Comparison of ENCODE assay signal across 26 cellular contexts in the genomic region with DNA sequence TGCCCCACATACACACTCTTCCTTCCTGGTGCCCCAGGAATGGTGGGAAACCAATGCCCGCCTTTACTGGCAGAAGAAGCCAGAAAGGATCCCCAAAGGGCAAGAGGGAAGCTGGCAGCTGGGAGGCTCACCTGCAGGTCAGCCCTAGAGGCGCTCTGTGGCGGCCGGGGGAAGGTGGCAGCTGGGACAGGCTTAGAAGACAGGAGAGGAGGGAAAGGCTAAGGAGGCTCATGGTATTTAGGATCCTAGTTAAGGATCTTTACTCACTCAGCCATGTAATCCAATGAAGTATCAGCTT. TPM values are rescaled to one million over a fixed set of nuclear protein-coding genes. Genes with fewer than 3 reads are reported as not detected.
DNase-seq lines count a peak whose midpoint lies in the region; ATAC-seq and TF ChIP-seq lines count a peak whose summit lies in the region.
"Had no signal": no experiment of that assay in that cellular context is flagged by ENCODE, and none has a peak within 500 bp of the region (broad histone marks: within the 10 kb centered on the region; RNA-seq: fewer than 3 reads in every experiment).

No MANE protein-coding gene starts in this region.

- H3K9ac ChIP-seq in BLaER1, result no peak overlapping the region
- H3K9ac ChIP-seq in colonic mucosa (ENCODE audit: low read depth in 2 of 2, low read length in 2 of 2), result no peak overlapping the region

- no peaks in the 10 kb centered on the region for H3K36me3 ChIP-seq in BLaER1
- H3K36me3 ChIP-seq in GM23338 (ENCODE audit: insufficient read depth), result no peaks in the 10 kb centered on the region
- no peaks in the 10 kb centered on the region for H3K36me3 ChIP-seq in colonic mucosa
- H3K36me3 ChIP-seq: neutrophil had no signal

- TF ChIP-seq CTCF in GM23338 (conservative IDR thresholded peaks at IDR 0.05; ENCODE audit: low read depth in 2 of 2) (no peak), colonic mucosa (IDR thresholded peaks at IDR 0.05) (no peak)

- no peaks in the 10 kb centered on the region for H3K79me2 ChIP-seq in GM23338 (replicated peaks; ENCODE audit: insufficient read depth)

- H3K27ac Mint-ChIP-seq in GM23338, result no peak overlapping the region
- H3K27ac Mint-ChIP-seq: activated naive CD4-positive, alpha-beta T cell treated with anti-CD3 and anti-CD28 coated beads, Interleukin-2, amount 50 U/mL, for 72 hours; activated T-helper 2 cell treated with anti-CD3 and anti-CD28 coated beads, Interferon-gamma antibody, Interleukin-2, Interleukin-4, amounts not matched to agents 10 μg/mL and 5 μg/mL and 100 μg/mL, durations not matched to agents 14 hours and 24 hours and 36 hours; stimulated activated naive CD8-positive, alpha-beta T cell treated with anti-CD3 and anti-CD28 coated beads, Interleukin-15, amount 100 ng/mL, for 72 hours had no signal

- H3K9me3 ChIP-seq in BLaER1, result no peaks in the 10 kb centered on the region
- H3K9me3 ChIP-seq in colonic mucosa, result no peaks in the 10 kb centered on the region
- H3K9me3 ChIP-seq: neutrophil had no signal

- H3K27me3 Mint-ChIP-seq in GM23338 (ENCODE audit: insufficient read depth, low read depth, poor library complexity), result peaks cover 7% of the 10 kb centered on the region
- H3K27me3 Mint-ChIP-seq: stimulated activated naive CD8-positive, alpha-beta T cell treated with anti-CD3 and anti-CD28 coated beads, Interleukin-15, amount 100 ng/mL, for 72 hours had no signal

- H3K36me3 Mint-ChIP-seq in GM23338 (ENCODE audit: low read depth), result no peaks in the 10 kb centered on the region; the same call in 2 of the 3 replicates
- H3K36me3 Mint-ChIP-seq: activated naive CD4-positive, alpha-beta T cell treated with anti-CD3 and anti-CD28 coated beads, Interleukin-2, amount 50 U/mL, for 72 hours had no signal

- no peak overlapping the region for H3K4me3 ChIP-seq in BLaER1
- no peak overlapping the region for H3K4me3 ChIP-seq in GM23338
- H3K4me3 ChIP-seq in colonic mucosa, result no peak overlapping the region
- H3K4me3 ChIP-seq: coronary artery, SK-N-MC had no signal

- H3K27me3 ChIP-seq in BLaER1 (no peaks in the 10 kb centered on the region), GM23338 (ENCODE audit: insufficient read depth) (no peaks in the 10 kb centered on the region), colonic mucosa (no peaks in the 10 kb centered on the region)
- H3K27me3 ChIP-seq: neutrophil had no signal

- ATAC-seq in GM23338 (peak; percentile 6; the same call in 1 of the 3 replicates), GM19395 (IDR thresholded peaks at IDR 0.05; ENCODE audit: unreplicated experiment) (no peak)
- ATAC-seq: activated CD4-positive, CD25-positive, alpha-beta regulatory T cell treated with anti-CD3 and anti-CD28 coated beads, Interleukin-2, amount 50 U/mL, for 24 hours; activated naive CD4-positive, alpha-beta T cell treated with anti-CD3 and anti-CD28 coated beads, Interleukin-2, amount 50 U/mL, for 72 hours; left lobe of liver; PC-3; stimulated activated naive CD8-positive, alpha-beta T cell treated with anti-CD3 and anti-CD28 coated beads, Interleukin-15, amount 100 ng/mL, for 72 hours had no signal

- H3F3A ChIP-seq in GM23338 (replicated peaks; ENCODE audit: low read depth), result no peaks in the 10 kb centered on the region

- no peaks in the 10 kb centered on the region for H4K20me1 ChIP-seq in BLaER1
- no peaks in the 10 kb centered on the region for H4K20me1 ChIP-seq in GM23338 (replicated peaks; ENCODE audit: insufficient read depth)

- peaks cover 21% of the 10 kb centered on the region for H3K4me1 Mint-ChIP-seq in GM23338
- H3K4me1 Mint-ChIP-seq: stimulated activated naive CD8-positive, alpha-beta T cell treated with anti-CD3 and anti-CD28 coated beads, Interleukin-15, amount 100 ng/mL, for 72 hours had no signal

- H2AFZ ChIP-seq in GM23338, result no peak overlapping the region

- no peak overlapping the region for H3K4me3 Mint-ChIP-seq in GM23338
- H3K4me3 Mint-ChIP-seq: stimulated activated naive CD8-positive, alpha-beta T cell treated with anti-CD3 and anti-CD28 coated beads, Interleukin-15, amount 100 ng/mL, for 72 hours had no signal

- H3K27ac ChIP-seq in BLaER1 (no peak overlapping the region), GM23338 (ENCODE audit: low read depth) (no peak overlapping the region), colonic mucosa (no peak overlapping the region)
- H3K27ac ChIP-seq: coronary artery, epithelial cell of prostate, neutrophil, SK-N-MC had no signal

- H3K4me1 ChIP-seq in BLaER1 (peaks cover 16% of the 10 kb centered on the region), GM23338 (ENCODE audit: insufficient read depth) (peaks cover 7% of the 10 kb centered on the region; the same call in 1 of the 2 replicates), colonic mucosa (peaks cover 7% of the 10 kb centered on the region)

- DNase-seq in GM23338 (ENCODE audit: low spot score), result no peak
- peak; percentile 17 for DNase-seq in colonic mucosa
- peak; percentile 56 for DNase-seq in posterior vena cava (ENCODE audit: low spot score)
- no peak for DNase-seq in UCSD-AML1 (lab: John Stamatoyannopoulos, UW; ENCODE audit: unreplicated experiment)
- DNase-seq in effector CD4-positive, alpha-beta T cell, result no peak
- DNase-seq: C1 segment of cervical spinal cord; COR-L47; effector memory CD4-positive, alpha-beta T cell; NCI-H1092; NCI-H524 treated with DMSO at 0.1 percent for 48 hours; PC-3 had no signal

- H3K4me2 ChIP-seq in BLaER1 (peak overlapping the region; percentile 39), GM23338 (no peak overlapping the region)

- intact Hi-C loops in colonic mucosa (cut with DNase I), result no loop called here
- intact Hi-C loops in posterior vena cava (cut with DNase I), result no loop called here

- H3K9me3 Mint-ChIP-seq in GM23338, result no peaks in the 10 kb centered on the region
- H3K9me3 Mint-ChIP-seq: activated naive CD4-positive, alpha-beta T cell treated with anti-CD3 and anti-CD28 coated beads, Interleukin-2, amount 50 U/mL, for 72 hours; activated T-helper 2 cell treated with anti-CD3 and anti-CD28 coated beads, Interferon-gamma antibody, Interleukin-2, Interleukin-4, amounts not matched to agents 10 μg/mL and 5 μg/mL and 100 μg/mL, durations not matched to agents 14 hours and 24 hours and 36 hours; stimulated activated naive CD8-positive, alpha-beta T cell treated with anti-CD3 and anti-CD28 coated beads, Interleukin-15, amount 100 ng/mL, for 72 hours had no signal

- H3K9me2 ChIP-seq in GM23338 (ENCODE audit: insufficient read depth), result no peaks in the 10 kb centered on the region; the same call in 1 of the 2 replicates

TF ChIP-seq in GM23338, 12 proteins besides CTCF, POLR2A, EP300 and RAD21:
- TF ChIP-seq JUNB (IDR thresholded peaks at IDR 0.05; ENCODE audit: unreplicated experiment) (no peak), EZH2 (IDR thresholded peaks at IDR 0.05; ENCODE audit: low read depth, unreplicated experiment) (no peak), EZH2phosphoT487 (IDR thresholded peaks at IDR 0.05; ENCODE audit: unreplicated experiment) (no peak), CREB1 (CRISPR knock-in tag; IDR thresholded peaks at IDR 0.05; ENCODE audit: low read depth) (no peak)
- TF ChIP-seq, protein P1, sequence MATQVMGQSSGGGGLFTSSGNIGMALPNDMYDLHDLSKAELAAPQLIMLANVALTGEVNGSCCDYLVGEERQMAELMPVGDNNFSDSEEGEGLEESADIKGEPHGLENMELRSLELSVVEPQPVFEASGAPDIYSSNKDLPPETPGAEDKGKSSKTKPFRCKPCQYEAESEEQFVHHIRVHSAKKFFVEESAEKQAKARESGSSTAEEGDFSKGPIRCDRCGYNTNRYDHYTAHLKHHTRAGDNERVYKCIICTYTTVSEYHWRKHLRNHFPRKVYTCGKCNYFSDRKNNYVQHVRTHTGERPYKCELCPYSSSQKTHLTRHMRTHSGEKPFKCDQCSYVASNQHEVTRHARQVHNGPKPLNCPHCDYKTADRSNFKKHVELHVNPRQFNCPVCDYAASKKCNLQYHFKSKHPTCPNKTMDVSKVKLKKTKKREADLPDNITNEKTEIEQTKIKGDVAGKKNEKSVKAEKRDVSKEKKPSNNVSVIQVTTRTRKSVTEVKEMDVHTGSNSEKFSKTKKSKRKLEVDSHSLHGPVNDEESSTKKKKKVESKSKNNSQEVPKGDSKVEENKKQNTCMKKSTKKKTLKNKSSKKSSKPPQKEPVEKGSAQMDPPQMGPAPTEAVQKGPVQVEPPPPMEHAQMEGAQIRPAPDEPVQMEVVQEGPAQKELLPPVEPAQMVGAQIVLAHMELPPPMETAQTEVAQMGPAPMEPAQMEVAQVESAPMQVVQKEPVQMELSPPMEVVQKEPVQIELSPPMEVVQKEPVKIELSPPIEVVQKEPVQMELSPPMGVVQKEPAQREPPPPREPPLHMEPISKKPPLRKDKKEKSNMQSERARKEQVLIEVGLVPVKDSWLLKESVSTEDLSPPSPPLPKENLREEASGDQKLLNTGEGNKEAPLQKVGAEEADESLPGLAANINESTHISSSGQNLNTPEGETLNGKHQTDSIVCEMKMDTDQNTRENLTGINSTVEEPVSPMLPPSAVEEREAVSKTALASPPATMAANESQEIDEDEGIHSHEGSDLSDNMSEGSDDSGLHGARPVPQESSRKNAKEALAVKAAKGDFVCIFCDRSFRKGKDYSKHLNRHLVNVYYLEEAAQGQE (IDR thresholded peaks at IDR 0.05; ENCODE audit: unreplicated experiment), result no peak

RNA-seq across cellular contexts. Expression of gene ADRA2B, which starts 23.8 kb away (rescaled TPM):
- total RNA-seq in GM23338 (2014; rRNA removed; shearing (Covaris generic)), result 5.9 and 7.9 TPM in 2 replicates
- 1.5 and 1.7 TPM in 2 replicates for polyA plus RNA-seq in GM23338 (2016; fragmentation: Nextera tagmentation; extraction: Ambion mirVana)
- total RNA-seq in colonic mucosa, result under 1 TPM; 0.54 to 0.90 TPM
- total RNA-seq in posterior vena cava, result 1 to 10 TPM; 4.1 to 7.1 TPM
- total RNA-seq: G401, HT1080, PC-3 had no signal

RNA-seq across cellular contexts. Expression of gene ASTL, which starts 45.8 kb away (rescaled TPM):
- 1.6 TPM in 1 of 2 replicates, not detected in the other for total RNA-seq in GM23338 (2014; rRNA removed; shearing (Covaris generic))
- polyA plus RNA-seq in GM23338 (2016; fragmentation: Nextera tagmentation; extraction: Ambion mirVana), result 0.23 TPM in 1 of 2 replicates, not detected in the other
- total RNA-seq in colonic mucosa, result under 1 TPM in 1 of 2 donors, not detected in 1; 0.82 TPM
- total RNA-seq in posterior vena cava, result not detected
- total RNA-seq: HT1080, left lobe of liver, mesenteric fat pad, PC-3 had no signal
- polyA plus RNA-seq: aorta had no signal

RNA-seq across cellular contexts. Expression of gene DUSP2, which starts 52.7 kb away (rescaled TPM):
- total RNA-seq in GM23338 (2014; rRNA removed; shearing (Covaris generic)), result 10.5 and 13.0 TPM in 2 replicates
- polyA plus RNA-seq in GM23338 (2016; fragmentation: Nextera tagmentation; extraction: Ambion mirVana), result 6.4 and 6.6 TPM in 2 replicates
- total RNA-seq in colonic mucosa (1 to 10 TPM; 1.6 to 5.1 TPM), posterior vena cava (1 to 10 TPM; 3.5 to 3.8 TPM)

RNA-seq across cellular contexts. Expression of gene GPAT2, which starts 57.8 kb away (rescaled TPM):
- total RNA-seq in GM23338 (2014; rRNA removed; shearing (Covaris generic)), result 2.0 and 2.2 TPM in 2 replicates
- 1.4 and 1.6 TPM in 2 replicates for polyA plus RNA-seq in GM23338 (2016; fragmentation: Nextera tagmentation; extraction: Ambion mirVana)
- total RNA-seq in colonic mucosa (1 to 10 TPM; 2.4 to 6.6 TPM), posterior vena cava (1 to 10 TPM; 6.0 to 10.0 TPM)
- total RNA-seq: G401, HT1080, PC-3 had no signal

Comparison
In these comparisons a context has a peak if more than half of its experiments do, and no peak if none do; other contexts are left out.
1. DNase-seq: peak in colonic mucosa (single experiment) and posterior vena cava (single experiment); none in GM23338 (single experiment), UCSD-AML1 (single experiment) and effector CD4-positive, alpha-beta T cell (single experiment).